ENCODE assay signal across 8 cellular contexts in genomic region chr1:1019122-1019999, GRCh38. TPM values are rescaled to one million over a fixed set of nuclear protein-coding genes. Genes with fewer than 3 reads are reported as not detected.
DNase-seq lines count a peak whose midpoint lies in the region; ATAC-seq, FAIRE-seq and TF ChIP-seq lines count a peak whose summit lies in the region.

No MANE protein-coding gene starts in this region.

- H3K27ac ChIP-seq in WERI-Rb-1: peak overlapping the region; percentile 69

- H3K4me3 ChIP-seq in NB4 (ENCODE audit: low read depth, low read length) (no peak overlapping the region), WERI-Rb-1 (ENCODE audit: low read depth, low read length) (peak overlapping the region; percentile 26; the same call in 1 of the 2 replicates), bronchial epithelial cell (ENCODE audit: low read depth, low read length) (peak overlapping the region; percentile 70)

- no peaks in the 10 kb centered on the region for H3K27me3 ChIP-seq in WERI-Rb-1 (ENCODE audit: insufficient read depth, low read depth, severe bottlenecking)
- no peaks in the 10 kb centered on the region for H3K27me3 ChIP-seq in bronchial epithelial cell (ENCODE audit: control insufficient read depth, insufficient read depth, low read length)

- TF ChIP-seq CTCF in NB4 (IDR thresholded peaks at IDR 0.05; ENCODE audit: low read depth, low read length) (peak; percentile 13), WERI-Rb-1 (IDR thresholded peaks at IDR 0.05; ENCODE audit: low read depth, low read length) (peak; percentile 51), bronchial epithelial cell (IDR thresholded peaks at IDR 0.05; ENCODE audit: insufficient read depth, low read length, severe bottlenecking) (peak; percentile 61)

- FAIRE-seq in bronchial epithelial cell (lab: Jason Lieb, UNC): no peak

- DNase-seq in NCI-H1436 (lab: John Stamatoyannopoulos, UW) (peak; percentile 70), NCI-H1436 treated with DMSO at 0.1 percent for 48 hours (lab: John Stamatoyannopoulos, UW) (no peak), NB4 (ENCODE audit: low read depth) (peak; percentile 82), WERI-Rb-1 (peak; percentile 75), bronchial epithelial cell (ENCODE audit: low read depth) (peak; percentile 50), kidney glomerular epithelial cell (lab: John Stamatoyannopoulos, UW) (peak; percentile 94)
- DNase-seq in stimulated activated CD4-positive, alpha-beta T cell treated with anti-CD3 and anti-CD28 coated beads, Interleukin-1b, Interleukin-23, amount 100 ng/mL, for 1 hour (ENCODE audit: low read depth in 2 of 2): peak; percentile 62 to 73

- ATAC-seq in HG02588 (IDR thresholded peaks at IDR 0.05; ENCODE audit: unreplicated experiment): peak; percentile 56

- H3K36me3 ChIP-seq in WERI-Rb-1 (peaks cover 18% of the 10 kb centered on the region), bronchial epithelial cell (ENCODE audit: control insufficient read depth, insufficient read depth, low read length) (peaks cover 13% of the 10 kb centered on the region)

- peak; percentile 19 for TF ChIP-seq POLR2A in NB4 (IDR thresholded peaks at IDR 0.05; ENCODE audit: extremely low read depth, insufficient read length)

- H3K9me3 ChIP-seq in WERI-Rb-1 (ENCODE audit: severe bottlenecking): no peaks in the 10 kb centered on the region

RNA-seq across cellular contexts. Expression of gene AGRN, which starts 0.6 kb away (rescaled TPM):
- total RNA-seq in bronchial epithelial cell: 117 and 132 TPM in 2 replicates

RNA-seq across cellular contexts. Expression of gene ISG15, which starts 6.1 kb away (rescaled TPM):
- total RNA-seq in bronchial epithelial cell: 18.2 and 25.7 TPM in 2 replicates

RNA-seq across cellular contexts. Expression of gene HES4, which starts 19.5 kb away (rescaled TPM):
- total RNA-seq in bronchial epithelial cell: 42.6 and 83.5 TPM in 2 replicates

RNA-seq across cellular contexts. Expression of gene PERM1, which starts 37.5 kb away (rescaled TPM):
- total RNA-seq in bronchial epithelial cell: under 0.01 TPM in 1 of 2 replicates, not detected in the other

RNA-seq across cellular contexts. Expression of gene PLEKHN1, which starts 53.1 kb away (rescaled TPM):
- 1.6 and 5.4 TPM in 2 replicates for total RNA-seq in bronchial epithelial cell
